ENCODE assay signal across 13 cellular contexts in the genomic region with DNA sequence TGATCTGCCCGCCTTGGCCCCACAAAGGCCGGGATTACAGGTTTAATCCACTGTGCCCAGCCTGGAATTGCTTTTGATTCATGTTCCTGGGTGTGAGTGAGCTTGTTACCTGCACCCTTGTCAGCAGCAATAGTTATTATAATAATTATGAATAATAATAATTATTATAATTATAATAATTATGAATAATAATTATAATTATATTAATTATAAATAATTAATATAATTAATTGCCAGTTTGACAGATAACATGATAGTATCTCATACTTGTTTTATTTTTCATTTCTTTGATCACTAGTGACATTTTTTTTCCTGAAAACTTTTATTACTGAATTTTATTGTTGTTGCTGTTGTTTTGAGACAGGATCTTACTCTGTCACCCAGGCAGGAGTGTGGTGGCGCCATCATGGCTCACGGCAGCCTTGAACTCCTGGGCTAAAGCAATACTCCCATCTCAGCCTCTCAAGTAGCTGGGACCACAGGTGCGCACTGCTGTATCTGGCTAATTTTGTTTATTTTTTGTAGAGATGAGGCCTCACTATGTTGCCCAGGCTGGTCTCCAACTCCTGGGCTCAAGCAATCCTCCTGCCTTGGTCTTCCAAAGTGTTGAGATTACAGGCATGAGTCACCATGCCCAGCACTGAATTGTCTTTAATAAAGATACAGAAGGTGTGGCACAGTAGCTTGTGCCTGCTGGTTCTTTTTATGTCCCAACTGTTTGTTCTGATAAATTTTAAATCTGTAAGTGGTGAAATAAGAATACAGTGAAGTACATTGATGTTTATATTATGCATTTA. TPM values are rescaled to one million over a fixed set of nuclear protein-coding genes. Genes with fewer than 3 reads are reported as not detected.
DNase-seq lines count a peak whose midpoint lies in the region; ATAC-seq, FAIRE-seq and TF ChIP-seq lines count a peak whose summit lies in the region.
"Had no signal": no experiment of that assay in that cellular context is flagged by ENCODE, and none has a peak within 500 bp of the region (broad histone marks: within the 10 kb centered on the region; RNA-seq: fewer than 3 reads in every experiment).

No MANE protein-coding gene starts in this region.

- peak in 1 of 4 donors; percentile 14 for ATAC-seq in pancreas
- ATAC-seq in activated T-helper 17 cell treated with anti-CD3 and anti-CD28 coated beads, Interleukin-2, amount 50 U/mL, for 72 hours (replicated peaks): no peak
- ATAC-seq: stimulated activated effector memory CD8-positive, alpha-beta T cell treated with anti-CD3 and anti-CD28 coated beads, Interleukin-12 subunit alpha, Interleukin-12 subunit beta, amount 100 ng/mL, for 72 hours had no signal

- TF ChIP-seq CTCF in OCI-LY1 (IDR thresholded peaks at IDR 0.05; ENCODE audit: low read length): no peak
- TF ChIP-seq CTCF in endothelial cell of umbilical vein (IDR thresholded peaks at IDR 0.05; ENCODE audit: extremely low read depth in 1 of 2, insufficient read depth in 1 of 2, low read depth in 1 of 2, low read length in 2 of 2): no peak
- no peak for TF ChIP-seq CTCF in pancreas (IDR thresholded peaks at IDR 0.05)

- H3K9me2 ChIP-seq in OCI-LY1 (ENCODE audit: low read depth, low read length): no peaks in the 10 kb centered on the region

- H3K4me3 ChIP-seq in BLaER1 (no peak overlapping the region; the same call in 1 of the 2 replicates), OCI-LY1 (ENCODE audit: low read depth, low read length, poor library complexity, severe bottlenecking) (no peak overlapping the region), endothelial cell of umbilical vein (replicated peaks in 1 of 3; ENCODE audit: insufficient read depth in 1 of 3, low read depth in 1 of 3, low read length in 3 of 3) (no peak overlapping the region), pancreas (no peak overlapping the region)

- H3K27ac Mint-ChIP-seq in activated T-helper 17 cell treated with anti-CD3 and anti-CD28 coated beads, Interleukin-2, amount 50 U/mL, for 72 hours: no peak overlapping the region
- H3K27ac Mint-ChIP-seq: activated T-cell treated with anti-CD3 and anti-CD28 coated beads, Interleukin-2, amount 50 U/mL, for 24 hours had no signal

- H3K36me3 ChIP-seq in BLaER1 (peaks cover 1% of the 10 kb centered on the region; the same call in 1 of the 2 replicates), OCI-LY1 (ENCODE audit: insufficient read depth, low read length) (peaks cover 6% of the 10 kb centered on the region; the same call in 1 of the 2 replicates), endothelial cell of umbilical vein (ENCODE audit: control insufficient read depth in 2 of 2, extremely low read depth in 1 of 2, insufficient read depth in 2 of 2, low read length in 2 of 2) (no peaks in the 10 kb centered on the region), pancreas (no peaks in the 10 kb centered on the region)

- FAIRE-seq in endothelial cell of umbilical vein (lab: Jason Lieb, UNC) (peak; percentile 68), pancreas (lab: Jason Lieb, UNC) (peak; percentile 73)

- H3K79me2 ChIP-seq in OCI-LY1 (ENCODE audit: insufficient read depth, low read length) (peaks cover 88% of the 10 kb centered on the region), endothelial cell of umbilical vein (ENCODE audit: control insufficient read depth, insufficient read depth, low read length) (peaks cover 45% of the 10 kb centered on the region)

- POLR2A ChIA-PET in endothelial cell of umbilical vein (lab: Charles Lee): no interaction called here

- H3K27me3 Mint-ChIP-seq in activated T-helper 17 cell treated with anti-CD3 and anti-CD28 coated beads, Interleukin-2, amount 50 U/mL, for 72 hours: no peaks in the 10 kb centered on the region
- H3K27me3 Mint-ChIP-seq: activated T-cell treated with anti-CD3 and anti-CD28 coated beads, Interleukin-2, amount 50 U/mL, for 24 hours had no signal

- H3K9me3 Mint-ChIP-seq in activated T-helper 17 cell treated with anti-CD3 and anti-CD28 coated beads, Interleukin-2, amount 50 U/mL, for 72 hours: no peaks in the 10 kb centered on the region
- H3K9me3 Mint-ChIP-seq: activated T-cell treated with anti-CD3 and anti-CD28 coated beads, Interleukin-2, amount 50 U/mL, for 24 hours; stimulated activated effector memory CD8-positive, alpha-beta T cell treated with anti-CD3 and anti-CD28 coated beads, Interleukin-12 subunit alpha, Interleukin-12 subunit beta, amount 100 ng/mL, for 72 hours had no signal

- no peaks in the 10 kb centered on the region for H3K36me3 Mint-ChIP-seq in activated T-helper 17 cell treated with anti-CD3 and anti-CD28 coated beads, Interleukin-2, amount 50 U/mL, for 72 hours (ENCODE audit: low read depth)
- H3K36me3 Mint-ChIP-seq: stimulated activated effector memory CD8-positive, alpha-beta T cell treated with anti-CD3 and anti-CD28 coated beads, Interleukin-12 subunit alpha, Interleukin-12 subunit beta, amount 100 ng/mL, for 72 hours had no signal

- peaks cover 3% of the 10 kb centered on the region for H3K4me1 Mint-ChIP-seq in activated T-helper 17 cell treated with anti-CD3 and anti-CD28 coated beads, Interleukin-2, amount 50 U/mL, for 72 hours

- H4K20me1 ChIP-seq in BLaER1 (peaks cover 65% of the 10 kb centered on the region), OCI-LY1 (ENCODE audit: insufficient read depth, low read length) (no peaks in the 10 kb centered on the region), endothelial cell of umbilical vein (replicated peaks; ENCODE audit: control insufficient read depth, extremely low read depth, insufficient read depth, low read length) (no peaks in the 10 kb centered on the region)

- H3K27me3 ChIP-seq in BLaER1 (no peaks in the 10 kb centered on the region), OCI-LY1 (ENCODE audit: insufficient read depth, low read length) (no peaks in the 10 kb centered on the region), endothelial cell of umbilical vein (ENCODE audit: control insufficient read depth in 2 of 2, insufficient read depth in 2 of 2, low read length in 2 of 2) (no peaks in the 10 kb centered on the region), pancreas (no peaks in the 10 kb centered on the region)

- BruUV-seq in endothelial cell of umbilical vein (replicated peaks; lab: Mats Ljungman, UMichigan): no TSS peak

- peak overlapping the region; percentile 93 for H3K4me2 ChIP-seq in BLaER1
- no peak overlapping the region for H3K4me2 ChIP-seq in OCI-LY1 (ENCODE audit: low read length)
- H3K4me2 ChIP-seq in endothelial cell of umbilical vein (ENCODE audit: insufficient read depth, low read length): no peak overlapping the region

- no peak overlapping the region for H3K4me3 Mint-ChIP-seq in activated T-helper 17 cell treated with anti-CD3 and anti-CD28 coated beads, Interleukin-2, amount 50 U/mL, for 72 hours
- H3K4me3 Mint-ChIP-seq: activated T-cell treated with anti-CD3 and anti-CD28 coated beads, Interleukin-2, amount 50 U/mL, for 24 hours; stimulated activated effector memory CD8-positive, alpha-beta T cell treated with anti-CD3 and anti-CD28 coated beads, Interleukin-12 subunit alpha, Interleukin-12 subunit beta, amount 100 ng/mL, for 72 hours had no signal

- no peak overlapping the region for H2AFZ ChIP-seq in OCI-LY1 (ENCODE audit: low read length)
- H2AFZ ChIP-seq in endothelial cell of umbilical vein (ENCODE audit: low read depth, low read length): no peak overlapping the region

- peaks cover 2% of the 10 kb centered on the region for H3K9me3 ChIP-seq in BLaER1
- no peaks in the 10 kb centered on the region for H3K9me3 ChIP-seq in OCI-LY1 (ENCODE audit: low read length)
- H3K9me3 ChIP-seq in endothelial cell of umbilical vein (replicated peaks; ENCODE audit: control insufficient read depth, insufficient read depth, low read length): no peaks in the 10 kb centered on the region
- H3K9me3 ChIP-seq in pancreas: no peaks in the 10 kb centered on the region

- H3K4me1 ChIP-seq in BLaER1 (peaks cover 97% of the 10 kb centered on the region), OCI-LY1 (ENCODE audit: insufficient read depth, low read length, severe bottlenecking) (peaks cover 84% of the 10 kb centered on the region), endothelial cell of umbilical vein (ENCODE audit: control insufficient read depth, extremely low read depth, insufficient read depth, low read length) (peaks cover 37% of the 10 kb centered on the region), pancreas (peaks cover 20 to 41% (median 20%) of the 10 kb centered on the region in 3 donors)

- H3F3A ChIP-seq in OCI-LY1 (ENCODE audit: insufficient read depth, low read length): no peaks in the 10 kb centered on the region

- dilution Hi-C loops in endothelial cell of umbilical vein (cut with MboI; ENCODE audit: extremely low pct_ligation_motif_present, low sequenced_read_pairs): no loop called here

- H3K9me1 ChIP-seq in endothelial cell of umbilical vein (replicated peaks; ENCODE audit: control insufficient read depth, extremely low read depth, insufficient read depth, low read length): no peaks in the 10 kb centered on the region

- H3K9ac ChIP-seq in BLaER1 (peak overlapping the region; percentile 80; the same call in 1 of the 2 replicates), OCI-LY1 (ENCODE audit: low read length) (no peak overlapping the region), endothelial cell of umbilical vein (replicated peaks; ENCODE audit: extremely low read depth, insufficient read depth, low read length) (no peak overlapping the region)

- WGBS in pancreas, 2 donors: 94 to 96% methylated on average over 5 of the region's 5 CpGs

- peak overlapping the region; percentile 90 for H3K27ac ChIP-seq in BLaER1
- peak overlapping the region; percentile 83 for H3K27ac ChIP-seq in OCI-LY1 (ENCODE audit: low read depth, low read length, poor library complexity, severe bottlenecking)
- peak overlapping the region; percentile 67 for H3K27ac ChIP-seq in endothelial cell of umbilical vein (ENCODE audit: insufficient read depth, low read depth, low read length)
- peak overlapping the region; percentile 18 to 69 (median 26) for H3K27ac ChIP-seq in pancreas

- CTCF ChIA-PET in endothelial cell of umbilical vein (lab: Charles Lee): interaction anchor here (3.0 kb wide), 1 partner anchor 29 kb away, joined by 36 read pairs; no protein-coding TSS in a partner anchor

- DNase-seq in endothelial cell of umbilical vein (ENCODE audit: low read depth, low spot score): no peak
- DNase-seq in pancreas: no peak
- DNase-seq in NCI-H524 (lab: John Stamatoyannopoulos, UW): no peak
- DNase-seq in hippocampal formation (lab: John Stamatoyannopoulos, UW): no peak
- DNase-seq in effector CD4-positive, alpha-beta T cell: no peak
- DNase-seq: activated T-cell treated with anti-CD3 and anti-CD28 coated beads, Interleukin-2, amount 50 U/mL, for 24 hours; AML-193; midbrain; NCI-H2081 had no signal

- intact Hi-C loops in endothelial cell of umbilical vein (cut with micrococcal nuclease): no loop called here
- intact Hi-C loops in pancreas (cut with DNase I): no loop called here

- TF ChIP-seq POLR2A in endothelial cell of umbilical vein (IDR thresholded peaks at IDR 0.05; ENCODE audit: low read depth, low read length): no peak

RNA-seq across cellular contexts. Expression of gene TRAK1, which starts 20.9 kb away (rescaled TPM):
- 59.6 and 66.6 TPM in 2 replicates for total RNA-seq in endothelial cell of umbilical vein
- polyA plus RNA-seq in endothelial cell of umbilical vein: 38.5 and 39.6 TPM in 2 replicates
- 34.3 and 37.3 TPM in 2 replicates for polyA plus RNA-seq in endothelial cell of umbilical vein (2011; cell fraction: cytosol; rRNA removed)
- 76.1 and 85.0 TPM in 2 replicates for polyA plus RNA-seq in endothelial cell of umbilical vein (2011; cell fraction: nucleus; rRNA removed)
- polyA plus RNA-seq in endothelial cell of umbilical vein (2012): 27.4 and 30.8 TPM in 2 replicates
- polyA minus RNA-seq in endothelial cell of umbilical vein: 62.1 and 74.0 TPM in 2 replicates
- 11.1 TPM for polyA minus RNA-seq in endothelial cell of umbilical vein (2011; cell fraction: cytosol; rRNA and poly(A)+ RNA removed)
- 73.1 and 82.9 TPM in 2 replicates for polyA minus RNA-seq in endothelial cell of umbilical vein (2011; cell fraction: nucleus; rRNA and poly(A)+ RNA removed)
- total RNA-seq in pancreas: 10 to 100 TPM in 4 of 6 donors, 1 to 10 TPM in 2; 9.3 to 24.3 (median 11.7) TPM
- polyA plus RNA-seq in pancreas: 10 to 100 TPM; 10.6 to 19.7 TPM
- total RNA-seq in activated T-helper 17 cell treated with anti-CD3 and anti-CD28 coated beads, Interleukin-2, amount 50 U/mL, for 72 hours: 10 to 100 TPM; 17.4 to 23.8 TPM

Comparison
In these comparisons a context has a peak if more than half of its experiments do, and no peak if none do; other contexts are left out.
1. H3K27ac ChIP-seq: peak in every context shown above with its lines; median percentile 90 in BLaER1; 83 in OCI-LY1; 67 in endothelial cell of umbilical vein; 26 in pancreas.